ENCODE assay signal across 8 cellular contexts in genomic region chr3:3126477-3127431, GRCh38. TPM values are rescaled to one million over a fixed set of nuclear protein-coding genes. Genes with fewer than 3 reads are reported as not detected.
DNase-seq lines count a peak whose midpoint lies in the region; ATAC-seq lines count a peak whose summit lies in the region.

TSS of gene TRNT1 (plus strand) at chr3:3126940. CDS start at chr3:3129041, 2,101 bp downstream.

- DNase-seq in AG20443 (ENCODE audit: low spot score) (peak; percentile 99), NCI-H460 (ENCODE audit: extremely low read depth, low read depth) (peak; percentile 89), cerebellar cortex (ENCODE audit: low spot score) (peak; percentile 91), islet precursor cell (peak; percentile 95)
- DNase-seq in activated CD4-positive, CD25-positive, alpha-beta regulatory T cell treated with anti-CD3 and anti-CD28 coated beads, Interleukin-2, amount 50 U/mL, for 72 hours = peak; percentile 96
- peak; percentile 98 for DNase-seq in stimulated activated CD4-positive, alpha-beta T cell treated with anti-CD3 and anti-CD28 coated beads, Interleukin-12 subunit alpha, Interleukin-12 subunit beta, amount 100 ng/mL, for 4 hours

- peak; percentile 96 for ATAC-seq in GM19043 (IDR thresholded peaks at IDR 0.05; ENCODE audit: low read depth, unreplicated experiment)
- peak; percentile 96 for ATAC-seq in HG03354 (IDR thresholded peaks at IDR 0.05; ENCODE audit: poor library complexity, severe bottlenecking, unreplicated experiment)

RNA-seq across cellular contexts. Expression of gene TRNT1, which starts in this region (rescaled TPM):
- total RNA-seq in NCI-H460 (2014; rRNA removed; shearing (Covaris generic)) = 18.5 and 25.9 TPM in 2 replicates
- 49.7 and 57.4 TPM in 2 replicates for polyA plus RNA-seq in NCI-H460 (2014; cell fraction: nucleus; rRNA removed)

Comparison
In these comparisons a context has a peak if more than half of its experiments do, and no peak if none do; other contexts are left out.
1. Peak in every context shown above with its lines: DNase-seq and ATAC-seq.